1 cellular context compared by ENCODE assay signal in the genomic region with DNA sequence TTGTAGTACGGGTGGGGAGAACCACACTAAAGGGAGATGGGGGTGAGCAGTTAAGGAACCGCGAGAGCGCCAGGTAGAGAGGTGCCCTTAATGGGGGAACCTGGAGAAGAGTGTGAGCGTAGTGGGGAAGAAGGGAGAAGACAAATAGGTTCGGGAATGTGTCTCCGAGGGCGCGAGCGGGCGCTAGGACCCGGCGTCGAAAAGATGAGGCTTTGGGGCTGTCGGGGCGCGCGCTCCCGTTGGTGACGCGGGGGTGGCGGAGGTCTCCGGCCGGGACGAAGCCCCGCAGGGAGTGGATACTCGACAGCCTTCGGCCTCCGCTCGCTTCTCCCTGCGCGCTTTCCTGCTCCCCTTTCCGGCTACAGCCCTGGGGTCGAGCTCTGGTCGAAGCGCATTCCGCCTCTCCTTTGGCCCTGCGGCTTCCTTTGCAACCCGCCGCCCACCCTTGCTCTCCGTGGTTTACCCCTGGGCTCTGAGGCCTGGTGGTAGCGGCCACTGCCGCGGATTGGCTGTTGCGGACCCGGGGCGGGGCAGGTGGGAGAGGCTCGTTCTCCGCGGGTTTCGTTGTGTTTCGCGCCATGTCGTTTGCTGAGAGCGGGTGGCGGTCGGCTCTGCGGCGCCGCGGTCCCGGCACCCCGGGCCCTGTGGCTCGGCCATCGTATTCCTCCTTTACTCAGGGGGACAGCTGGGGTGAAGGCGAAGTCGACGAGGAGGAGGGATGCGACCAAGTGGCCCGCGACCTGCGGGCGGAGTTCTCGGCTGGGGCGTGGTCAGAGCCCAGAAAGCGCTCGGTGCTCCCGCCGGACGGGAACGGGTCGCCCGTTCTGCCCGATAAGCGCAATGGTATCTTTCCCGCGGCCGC.
TF ChIP-seq lines count a peak whose summit lies in the region.

Gene ARL6IP6, plus strand, starts transcription at position 574 of the 862 bp plus-strand sequence. Its CDS starts 5 bp downstream, at position 579.

TF ChIP-seq in HEK293, 187 proteins besides CTCF, POLR2A, EP300 and RAD21 (continued from another document and continues in another):
- peak; percentile 61; the same call in 1 of the 2 replicates for TF ChIP-seq ZNF398 (tag by site-specific recombination; IDR thresholded peaks at IDR 0.05)
- no peak for TF ChIP-seq ZNF529 (tag by site-specific recombination; IDR thresholded peaks at IDR 0.05; ENCODE audit: insufficient replicate concordance)
- TF ChIP-seq ZNF341 (tag by site-specific recombination; IDR thresholded peaks at IDR 0.05; ENCODE audit: low read depth) = peak; percentile 8; the same call in 1 of the 2 replicates
- no peak for TF ChIP-seq ZNF416 (tag by site-specific recombination; IDR thresholded peaks at IDR 0.05)
- no peak for TF ChIP-seq ZNF266 (tag by site-specific recombination; IDR thresholded peaks at IDR 0.05; ENCODE audit: low read depth)
- peak; percentile 96 for TF ChIP-seq BCL11B (tag by site-specific recombination; IDR thresholded peaks at IDR 0.05; ENCODE audit: low read depth)
- 0 out of 2 replicates have a peak, but pooled peaks have one; percentile 60 for TF ChIP-seq GLI4 (tag by site-specific recombination; IDR thresholded peaks at IDR 0.05)
- TF ChIP-seq, protein P1, sequence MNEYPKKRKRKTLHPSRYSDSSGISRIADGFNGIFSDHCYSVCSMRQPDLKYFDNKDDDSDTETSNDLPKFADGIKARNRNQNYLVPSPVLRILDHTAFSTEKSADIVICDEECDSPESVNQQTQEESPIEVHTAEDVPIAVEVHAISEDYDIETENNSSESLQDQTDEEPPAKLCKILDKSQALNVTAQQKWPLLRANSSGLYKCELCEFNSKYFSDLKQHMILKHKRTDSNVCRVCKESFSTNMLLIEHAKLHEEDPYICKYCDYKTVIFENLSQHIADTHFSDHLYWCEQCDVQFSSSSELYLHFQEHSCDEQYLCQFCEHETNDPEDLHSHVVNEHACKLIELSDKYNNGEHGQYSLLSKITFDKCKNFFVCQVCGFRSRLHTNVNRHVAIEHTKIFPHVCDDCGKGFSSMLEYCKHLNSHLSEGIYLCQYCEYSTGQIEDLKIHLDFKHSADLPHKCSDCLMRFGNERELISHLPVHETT (tag by site-specific recombination; IDR thresholded peaks at IDR 0.05) = peak; percentile 91
- no peak for TF ChIP-seq ZNF48 (tag by site-specific recombination; IDR thresholded peaks at IDR 0.05)
- peak; percentile 2; the same call in 1 of the 2 replicates for TF ChIP-seq ZNF335 (tag by site-specific recombination; conservative IDR thresholded peaks at IDR 0.05)
- no peak; the same call in 1 of the 2 replicates for TF ChIP-seq ZBTB8A (tag by site-specific recombination; IDR thresholded peaks at IDR 0.05)
- TF ChIP-seq ZSCAN30 (tag by site-specific recombination; IDR thresholded peaks at IDR 0.05) = no peak
- TF ChIP-seq ZNF132 (tag by site-specific recombination; IDR thresholded peaks at IDR 0.05; ENCODE audit: borderline replicate concordance) = no peak
- peak; percentile 72 for TF ChIP-seq SP2 (tag by site-specific recombination; IDR thresholded peaks at IDR 0.05)
- TF ChIP-seq HOXC10 (CRISPR knock-in tag; IDR thresholded peaks at IDR 0.05) = no peak
- peak; percentile 97 for TF ChIP-seq ZBTB17 (tag by site-specific recombination; IDR thresholded peaks at IDR 0.05)
- no peak for TF ChIP-seq ZNF169 (tag by site-specific recombination; IDR thresholded peaks at IDR 0.05)
- peak; percentile 31; the same call in 1 of the 2 replicates for TF ChIP-seq FEZF1 (tag by site-specific recombination; IDR thresholded peaks at IDR 0.05)
- TF ChIP-seq ZNF560 (tag by site-specific recombination; IDR thresholded peaks at IDR 0.05; ENCODE audit: borderline replicate concordance) = no peak
- TF ChIP-seq WT1 (tag by site-specific recombination; IDR thresholded peaks at IDR 0.05) = 0 out of 2 replicates have a peak, but pooled peaks have one; percentile 20
- TF ChIP-seq ZNF701 (tag by site-specific recombination; IDR thresholded peaks at IDR 0.05) = no peak
- TF ChIP-seq ZNF133 (tag by site-specific recombination; IDR thresholded peaks at IDR 0.05) = no peak
- no peak for TF ChIP-seq ZNF10 (tag by site-specific recombination; IDR thresholded peaks at IDR 0.05)
- TF ChIP-seq ZNF211 (tag by site-specific recombination; IDR thresholded peaks at IDR 0.05; ENCODE audit: low read depth) = no peak
- no peak for TF ChIP-seq ZNF350 (tag by site-specific recombination; IDR thresholded peaks at IDR 0.05)
- no peak for TF ChIP-seq ZNF426 (tag by site-specific recombination; IDR thresholded peaks at IDR 0.05)
- no peak for TF ChIP-seq ZNF514 (tag by site-specific recombination; IDR thresholded peaks at IDR 0.05)
- no peak for TF ChIP-seq ZNF274 (IDR thresholded peaks at IDR 0.05; ENCODE audit: low read length)
- TF ChIP-seq ZNF274 (tag by site-specific recombination; IDR thresholded peaks at IDR 0.05; ENCODE audit: borderline replicate concordance) = no peak
- TF ChIP-seq TCF7L2 (IDR thresholded peaks at IDR 0.05; ENCODE audit: borderline replicate concordance, low read depth, low read length) = no peak
- 0 out of 2 replicates have a peak, but pooled peaks have one; percentile 3 for TF ChIP-seq ZNF654 (tag by site-specific recombination; IDR thresholded peaks at IDR 0.05; ENCODE audit: low read depth)
- TF ChIP-seq ZNF121 (tag by site-specific recombination; IDR thresholded peaks at IDR 0.05) = no peak
- 0 out of 2 replicates have a peak, but pooled peaks have one; percentile 29 for TF ChIP-seq ZNF423 (tag by site-specific recombination; IDR thresholded peaks at IDR 0.05)
- no peak for TF ChIP-seq SETDB1 (IDR thresholded peaks at IDR 0.05; ENCODE audit: insufficient read length, low read length)
- TF ChIP-seq ZSCAN23 (tag by site-specific recombination; IDR thresholded peaks at IDR 0.05) = peak; percentile 90
- TF ChIP-seq ZNF600 (tag by site-specific recombination; IDR thresholded peaks at IDR 0.05) = peak; percentile 92
- peak; percentile 72; the same call in 1 of the 2 replicates for TF ChIP-seq ZNF2 (tag by site-specific recombination; IDR thresholded peaks at IDR 0.05)
- no peak for TF ChIP-seq IKZF3 (tag by site-specific recombination; IDR thresholded peaks at IDR 0.05)
- TF ChIP-seq ZNF37A (tag by site-specific recombination; IDR thresholded peaks at IDR 0.05) = no peak
- no peak for TF ChIP-seq HOXA7 (CRISPR knock-in tag; IDR thresholded peaks at IDR 0.05; ENCODE audit: borderline replicate concordance)
- peak; percentile 21; the same call in 1 of the 2 replicates for TF ChIP-seq ZBTB11 (tag by site-specific recombination; conservative IDR thresholded peaks at IDR 0.05; ENCODE audit: low read depth)
- peak; percentile 81 for TF ChIP-seq INSM2 (tag by site-specific recombination; IDR thresholded peaks at IDR 0.05)
- no peak for TF ChIP-seq ZNF707 (tag by site-specific recombination; IDR thresholded peaks at IDR 0.05)
- TF ChIP-seq ZNF558 (tag by site-specific recombination; IDR thresholded peaks at IDR 0.05) = no peak
- no peak for TF ChIP-seq OSR2 (tag by site-specific recombination; IDR thresholded peaks at IDR 0.05)
- TF ChIP-seq ZNF837 (tag by site-specific recombination; IDR thresholded peaks at IDR 0.05) = 0 out of 2 replicates have a peak, but pooled peaks have one; percentile 46
- no peak for TF ChIP-seq ZNF221 (tag by site-specific recombination; IDR thresholded peaks at IDR 0.05; ENCODE audit: borderline replicate concordance)
- TF ChIP-seq, protein P2, sequence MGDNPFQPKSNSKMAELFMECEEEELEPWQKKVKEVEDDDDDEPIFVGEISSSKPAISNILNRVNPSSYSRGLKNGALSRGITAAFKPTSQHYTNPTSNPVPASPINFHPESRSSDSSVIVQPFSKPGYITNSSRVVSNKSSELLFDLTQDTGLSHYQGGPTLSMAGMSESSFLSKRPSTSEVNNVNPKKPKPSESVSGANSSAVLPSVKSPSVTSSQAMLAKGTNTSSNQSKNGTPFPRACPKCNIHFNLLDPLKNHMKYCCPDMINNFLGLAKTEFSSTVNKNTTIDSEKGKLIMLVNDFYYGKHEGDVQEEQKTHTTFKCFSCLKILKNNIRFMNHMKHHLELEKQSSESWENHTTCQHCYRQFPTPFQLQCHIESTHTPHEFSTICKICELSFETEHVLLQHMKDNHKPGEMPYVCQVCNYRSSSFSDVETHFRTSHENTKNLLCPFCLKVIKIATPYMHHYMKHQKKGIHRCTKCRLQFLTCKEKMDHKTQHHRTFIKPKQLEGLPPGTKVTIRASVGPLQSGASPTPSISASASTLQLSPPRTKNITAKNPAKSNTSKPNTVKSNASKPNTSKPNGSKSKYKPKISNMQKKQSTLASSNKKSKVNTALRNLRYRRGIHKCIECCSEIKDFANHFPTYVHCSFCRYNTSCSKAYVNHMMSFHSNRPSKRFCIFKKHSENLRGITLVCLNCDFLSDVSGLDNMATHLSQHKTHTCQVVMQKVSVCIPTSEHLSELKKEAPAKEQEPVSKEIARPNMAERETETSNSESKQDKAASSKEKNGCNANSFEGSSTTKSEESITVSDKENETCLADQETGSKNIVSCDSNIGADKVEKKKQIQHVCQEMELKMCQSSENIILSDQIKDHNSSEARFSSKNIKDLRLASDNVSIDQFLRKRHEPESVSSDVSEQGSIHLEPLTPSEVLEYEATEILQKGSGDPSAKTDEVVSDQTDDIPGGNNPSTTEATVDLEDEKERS (tag by site-specific recombination; IDR thresholded peaks at IDR 0.05) = 0 out of 2 replicates have a peak, but pooled peaks have one; percentile 12
- TF ChIP-seq MYNN (tag by site-specific recombination; IDR thresholded peaks at IDR 0.05; ENCODE audit: borderline replicate concordance) = no peak; the same call in 1 of the 2 replicates
- TF ChIP-seq SP7 (tag by site-specific recombination; IDR thresholded peaks at IDR 0.05) = peak; percentile 84
- no peak for TF ChIP-seq ZNF677 (tag by site-specific recombination; IDR thresholded peaks at IDR 0.05)
- peak; percentile 83 for TF ChIP-seq ZNF629 (tag by site-specific recombination; IDR thresholded peaks at IDR 0.05)
- no peak for TF ChIP-seq BCL6B (tag by site-specific recombination; IDR thresholded peaks at IDR 0.05)
- no peak for TF ChIP-seq ZNF610 (tag by site-specific recombination; IDR thresholded peaks at IDR 0.05; ENCODE audit: borderline replicate concordance)
